ENCODE assay signal across 18 cellular contexts in the genomic region with DNA sequence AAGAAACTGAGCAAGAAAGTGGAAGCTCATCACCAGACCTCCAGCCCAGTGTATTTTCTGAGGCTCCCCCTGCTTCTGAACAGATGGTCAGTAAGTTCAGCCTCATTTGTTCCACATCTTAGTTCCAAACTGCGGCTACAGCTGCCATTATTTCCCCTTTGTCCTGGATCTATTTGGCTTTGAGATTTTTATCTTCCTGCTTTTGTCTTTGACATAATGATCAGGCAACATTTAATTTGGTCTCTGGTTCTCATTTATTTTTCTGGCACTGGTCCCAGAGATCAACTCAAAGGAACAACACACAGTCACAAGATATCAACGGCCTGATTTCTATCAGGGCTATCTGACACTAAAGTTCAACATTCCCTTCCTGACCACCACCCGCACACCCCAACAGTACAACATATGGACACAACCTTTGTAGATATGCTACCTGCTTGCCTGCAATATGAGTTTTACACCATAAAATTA.
A peak's percentile ranks its signal among the peaks of the same experiment; 100 is the strongest.
DNase-seq lines count a peak whose midpoint lies in the region; ATAC-seq and TF ChIP-seq lines count a peak whose summit lies in the region.
"Had no signal": no experiment of that assay in that cellular context is flagged by ENCODE, and none has a peak within 500 bp of the region (broad histone marks: within the 10 kb centered on the region; RNA-seq: fewer than 3 reads in every experiment).

No MANE protein-coding gene starts in this region.

- H3K27me3 Mint-ChIP-seq in T-helper 17 cell: peaks cover 8% of the 10 kb centered on the region

- no peaks in the 10 kb centered on the region for H3K9me3 ChIP-seq in T-helper 17 cell (ENCODE audit: control insufficient read depth, low read length, poor library complexity, severe bottlenecking)
- H3K9me3 ChIP-seq: thoracic aorta had no signal

- ATAC-seq in Right ventricle myocardium inferior (peak; percentile 50), SK-N-SH treated with all-trans-retinoic acid at 6 μM for 48 hours (peak; percentile 22; the same call in 1 of the 3 replicates), T-helper 17 cell (no peak), GM21515 (IDR thresholded peaks at IDR 0.05; ENCODE audit: unreplicated experiment) (no peak), GM18861 (IDR thresholded peaks at IDR 0.05; ENCODE audit: unreplicated experiment) (no peak), left colon (no peak)
- ATAC-seq: WTC11 had no signal

- no peak overlapping the region for H3K4me3 ChIP-seq in foreskin fibroblast (ENCODE audit: low read depth in 1 of 2, low read length in 2 of 2)
- H3K4me3 ChIP-seq: thoracic aorta had no signal

- no peak overlapping the region for H3K4me3 Mint-ChIP-seq in T-helper 17 cell
- H3K4me3 Mint-ChIP-seq: HFFc6, WTC11 had no signal

- H3K36me3 Mint-ChIP-seq in T-helper 17 cell (ENCODE audit: low read depth): peaks cover 4% of the 10 kb centered on the region
- H3K36me3 Mint-ChIP-seq: WTC11 had no signal

- TF ChIP-seq CTCF in foreskin fibroblast (IDR thresholded peaks at IDR 0.05; ENCODE audit: low read depth, low read length): no peak

- intact Hi-C loops in Right ventricle myocardium inferior (cut with DNase I): no loop called here
- intact Hi-C loops in cardiac septum (cut with DNase I): no loop called here
- intact Hi-C loops in left colon (cut with DNase I, micrococcal nuclease): no loop called here

- DNase-seq in Right ventricle myocardium inferior (ENCODE audit: missing footprints) (no peak), cardiac septum (ENCODE audit: low spot score) (no peak), foreskin fibroblast (peak; percentile 4 to 83), T-helper 17 cell (no peak), left colon (no peak)
- DNase-seq: ACHN; activated CD8-positive, alpha-beta memory T cell treated with anti-CD3 and anti-CD28 coated beads, Interleukin-2, amount 50 U/mL, for 4 hours; activated naive CD4-positive, alpha-beta T cell treated with anti-CD3 and anti-CD28 coated beads, Interleukin-2, amount 50 U/mL, for 16 hours; central memory CD4-positive, alpha-beta T cell; HFFc6; mesendoderm; NCI-H526; SIG-M5 had no signal

- peaks cover 4% of the 10 kb centered on the region for H3K4me1 Mint-ChIP-seq in T-helper 17 cell

- no peak overlapping the region for H3K27ac Mint-ChIP-seq in T-helper 17 cell
- H3K27ac Mint-ChIP-seq: HFFc6, WTC11 had no signal

TF ChIP-seq in SK-N-SH treated with all-trans-retinoic acid at 6 μM for 48 hours, 23 proteins besides CTCF, POLR2A, EP300 and RAD21 (continues in another document):
- TF ChIP-seq TCF4 (CRISPR knock-in tag; IDR thresholded peaks at IDR 0.05; ENCODE audit: borderline replicate concordance): peak; percentile 96
- TF ChIP-seq SNAI2 (CRISPR knock-in tag; IDR thresholded peaks at IDR 0.05): no peak; the same call in 1 of the 2 replicates
- no peak for TF ChIP-seq ZC3H10 (CRISPR knock-in tag; IDR thresholded peaks at IDR 0.05)
- no peak for TF ChIP-seq ZNF8 (CRISPR knock-in tag; IDR thresholded peaks at IDR 0.05)
- no peak for TF ChIP-seq PPARA (CRISPR knock-in tag; IDR thresholded peaks at IDR 0.05; ENCODE audit: borderline replicate concordance)
- 0 out of 2 replicates have a peak, but pooled peaks have one; percentile 8 for TF ChIP-seq GLIS3 (CRISPR knock-in tag; IDR thresholded peaks at IDR 0.05)
- no peak for TF ChIP-seq ZNF70 (CRISPR knock-in tag; IDR thresholded peaks at IDR 0.05)
- TF ChIP-seq ISL1 (CRISPR knock-in tag; IDR thresholded peaks at IDR 0.05): peak; percentile 55; the same call in 1 of the 2 replicates
- TF ChIP-seq ZFP30 (CRISPR knock-in tag; IDR thresholded peaks at IDR 0.05): no peak
- TF ChIP-seq, protein P1, sequence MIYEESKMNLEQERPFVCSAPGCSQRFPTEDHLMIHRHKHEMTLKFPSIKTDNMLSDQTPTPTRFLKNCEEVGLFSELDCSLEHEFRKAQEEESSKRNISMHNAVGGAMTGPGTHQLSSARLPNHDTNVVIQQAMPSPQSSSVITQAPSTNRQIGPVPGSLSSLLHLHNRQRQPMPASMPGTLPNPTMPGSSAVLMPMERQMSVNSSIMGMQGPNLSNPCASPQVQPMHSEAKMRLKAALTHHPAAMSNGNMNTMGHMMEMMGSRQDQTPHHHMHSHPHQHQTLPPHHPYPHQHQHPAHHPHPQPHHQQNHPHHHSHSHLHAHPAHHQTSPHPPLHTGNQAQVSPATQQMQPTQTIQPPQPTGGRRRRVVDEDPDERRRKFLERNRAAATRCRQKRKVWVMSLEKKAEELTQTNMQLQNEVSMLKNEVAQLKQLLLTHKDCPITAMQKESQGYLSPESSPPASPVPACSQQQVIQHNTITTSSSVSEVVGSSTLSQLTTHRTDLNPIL (CRISPR knock-in tag; IDR thresholded peaks at IDR 0.05; ENCODE audit: low read depth): no peak
- TF ChIP-seq, protein P2, sequence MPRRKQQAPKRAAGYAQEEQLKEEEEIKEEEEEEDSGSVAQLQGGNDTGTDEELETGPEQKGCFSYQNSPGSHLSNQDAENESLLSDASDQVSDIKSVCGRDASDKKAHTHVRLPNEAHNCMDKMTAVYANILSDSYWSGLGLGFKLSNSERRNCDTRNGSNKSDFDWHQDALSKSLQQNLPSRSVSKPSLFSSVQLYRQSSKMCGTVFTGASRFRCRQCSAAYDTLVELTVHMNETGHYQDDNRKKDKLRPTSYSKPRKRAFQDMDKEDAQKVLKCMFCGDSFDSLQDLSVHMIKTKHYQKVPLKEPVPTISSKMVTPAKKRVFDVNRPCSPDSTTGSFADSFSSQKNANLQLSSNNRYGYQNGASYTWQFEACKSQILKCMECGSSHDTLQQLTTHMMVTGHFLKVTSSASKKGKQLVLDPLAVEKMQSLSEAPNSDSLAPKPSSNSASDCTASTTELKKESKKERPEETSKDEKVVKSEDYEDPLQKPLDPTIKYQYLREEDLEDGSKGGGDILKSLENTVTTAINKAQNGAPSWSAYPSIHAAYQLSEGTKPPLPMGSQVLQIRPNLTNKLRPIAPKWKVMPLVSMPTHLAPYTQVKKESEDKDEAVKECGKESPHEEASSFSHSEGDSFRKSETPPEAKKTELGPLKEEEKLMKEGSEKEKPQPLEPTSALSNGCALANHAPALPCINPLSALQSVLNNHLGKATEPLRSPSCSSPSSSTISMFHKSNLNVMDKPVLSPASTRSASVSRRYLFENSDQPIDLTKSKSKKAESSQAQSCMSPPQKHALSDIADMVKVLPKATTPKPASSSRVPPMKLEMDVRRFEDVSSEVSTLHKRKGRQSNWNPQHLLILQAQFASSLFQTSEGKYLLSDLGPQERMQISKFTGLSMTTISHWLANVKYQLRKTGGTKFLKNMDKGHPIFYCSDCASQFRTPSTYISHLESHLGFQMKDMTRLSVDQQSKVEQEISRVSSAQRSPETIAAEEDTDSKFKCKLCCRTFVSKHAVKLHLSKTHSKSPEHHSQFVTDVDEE (CRISPR knock-in tag; IDR thresholded peaks at IDR 0.05): peak; percentile 97
- TF ChIP-seq ZFP3 (CRISPR knock-in tag; IDR thresholded peaks at IDR 0.05): no peak
- TF ChIP-seq BACH2 (CRISPR knock-in tag; IDR thresholded peaks at IDR 0.05; ENCODE audit: borderline replicate concordance): no peak
- TF ChIP-seq, protein P3, sequence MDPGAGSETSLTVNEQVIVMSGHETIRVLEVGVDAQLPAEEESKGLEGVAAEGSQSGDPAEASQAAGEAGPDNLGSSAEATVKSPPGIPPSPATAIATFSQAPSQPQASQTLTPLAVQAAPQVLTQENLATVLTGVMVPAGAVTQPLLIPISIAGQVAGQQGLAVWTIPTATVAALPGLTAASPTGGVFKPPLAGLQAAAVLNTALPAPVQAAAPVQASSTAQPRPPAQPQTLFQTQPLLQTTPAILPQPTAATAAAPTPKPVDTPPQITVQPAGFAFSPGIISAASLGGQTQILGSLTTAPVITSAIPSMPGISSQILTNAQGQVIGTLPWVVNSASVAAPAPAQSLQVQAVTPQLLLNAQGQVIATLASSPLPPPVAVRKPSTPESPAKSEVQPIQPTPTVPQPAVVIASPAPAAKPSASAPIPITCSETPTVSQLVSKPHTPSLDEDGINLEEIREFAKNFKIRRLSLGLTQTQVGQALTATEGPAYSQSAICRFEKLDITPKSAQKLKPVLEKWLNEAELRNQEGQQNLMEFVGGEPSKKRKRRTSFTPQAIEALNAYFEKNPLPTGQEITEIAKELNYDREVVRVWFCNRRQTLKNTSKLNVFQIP (CRISPR knock-in tag; IDR thresholded peaks at IDR 0.05; ENCODE audit: borderline replicate concordance, low read depth): no peak
- TF ChIP-seq ARNTL (CRISPR knock-in tag; IDR thresholded peaks at IDR 0.05; ENCODE audit: borderline replicate concordance, low read depth): no peak
- TF ChIP-seq, protein P4, sequence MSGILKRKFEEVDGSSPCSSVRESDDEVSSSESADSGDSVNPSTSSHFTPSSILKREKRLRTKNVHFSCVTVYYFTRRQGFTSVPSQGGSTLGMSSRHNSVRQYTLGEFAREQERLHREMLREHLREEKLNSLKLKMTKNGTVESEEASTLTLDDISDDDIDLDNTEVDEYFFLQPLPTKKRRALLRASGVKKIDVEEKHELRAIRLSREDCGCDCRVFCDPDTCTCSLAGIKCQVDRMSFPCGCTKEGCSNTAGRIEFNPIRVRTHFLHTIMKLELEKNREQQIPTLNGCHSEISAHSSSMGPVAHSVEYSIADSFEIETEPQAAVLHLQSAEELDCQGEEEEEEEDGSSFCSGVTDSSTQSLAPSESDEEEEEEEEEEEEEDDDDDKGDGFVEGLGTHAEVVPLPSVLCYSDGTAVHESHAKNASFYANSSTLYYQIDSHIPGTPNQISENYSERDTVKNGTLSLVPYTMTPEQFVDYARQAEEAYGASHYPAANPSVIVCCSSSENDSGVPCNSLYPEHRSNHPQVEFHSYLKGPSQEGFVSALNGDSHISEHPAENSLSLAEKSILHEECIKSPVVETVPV (CRISPR knock-in tag; IDR thresholded peaks at IDR 0.05): no peak
- TF ChIP-seq TOX (CRISPR knock-in tag; IDR thresholded peaks at IDR 0.05; ENCODE audit: borderline replicate concordance): no peak
- TF ChIP-seq ESRRG (CRISPR knock-in tag; IDR thresholded peaks at IDR 0.05): no peak
- TF ChIP-seq, protein P5, sequence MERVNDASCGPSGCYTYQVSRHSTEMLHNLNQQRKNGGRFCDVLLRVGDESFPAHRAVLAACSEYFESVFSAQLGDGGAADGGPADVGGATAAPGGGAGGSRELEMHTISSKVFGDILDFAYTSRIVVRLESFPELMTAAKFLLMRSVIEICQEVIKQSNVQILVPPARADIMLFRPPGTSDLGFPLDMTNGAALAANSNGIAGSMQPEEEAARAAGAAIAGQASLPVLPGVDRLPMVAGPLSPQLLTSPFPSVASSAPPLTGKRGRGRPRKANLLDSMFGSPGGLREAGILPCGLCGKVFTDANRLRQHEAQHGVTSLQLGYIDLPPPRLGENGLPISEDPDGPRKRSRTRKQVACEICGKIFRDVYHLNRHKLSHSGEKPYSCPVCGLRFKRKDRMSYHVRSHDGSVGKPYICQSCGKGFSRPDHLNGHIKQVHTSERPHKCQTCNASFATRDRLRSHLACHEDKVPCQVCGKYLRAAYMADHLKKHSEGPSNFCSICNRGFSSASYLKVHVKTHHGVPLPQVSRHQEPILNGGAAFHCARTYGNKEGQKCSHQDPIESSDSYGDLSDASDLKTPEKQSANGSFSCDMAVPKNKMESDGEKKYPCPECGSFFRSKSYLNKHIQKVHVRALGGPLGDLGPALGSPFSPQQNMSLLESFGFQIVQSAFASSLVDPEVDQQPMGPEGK (CRISPR knock-in tag; IDR thresholded peaks at IDR 0.05; ENCODE audit: borderline replicate concordance): no peak

Comparison
In these comparisons a context has a peak if more than half of its experiments do, and no peak if none do; other contexts are left out.
1. ATAC-seq: peak in Right ventricle myocardium inferior (single experiment) and SK-N-SH treated with all-trans-retinoic acid at 6 μM for 48 hours (single experiment); none in T-helper 17 cell (single experiment), GM21515 (single experiment), GM18861 (single experiment) and left colon (single experiment).
2. DNase-seq: peak in foreskin fibroblast (2 of 2); none in Right ventricle myocardium inferior (single experiment), cardiac septum (single experiment), T-helper 17 cell (0 of 3) and left colon (0 of 2).